ENCODE assay signal across 20 cellular contexts in the genomic region with DNA sequence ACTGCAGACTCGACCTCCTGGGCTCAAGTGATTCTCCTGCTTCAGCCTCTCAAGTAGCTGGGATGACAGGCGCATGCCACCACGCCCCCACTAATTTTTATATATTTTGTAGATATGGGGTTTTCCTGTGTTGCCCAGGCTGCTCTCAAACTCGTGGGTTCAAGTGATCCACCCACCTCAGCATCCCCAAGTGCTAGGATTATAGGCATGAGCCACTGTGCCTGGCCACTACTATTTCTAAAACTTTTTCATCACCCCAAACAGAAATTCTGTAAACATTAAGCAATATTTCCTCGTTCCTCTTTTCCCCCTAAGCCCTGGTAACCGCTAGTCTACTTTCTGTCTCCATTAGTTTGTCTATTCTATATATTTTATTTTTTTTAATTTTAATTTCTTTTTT. TPM values are rescaled to one million over a fixed set of nuclear protein-coding genes. Genes with fewer than 3 reads are reported as not detected.
A peak's percentile ranks its signal among the peaks of the same experiment; 100 is the strongest.
DNase-seq lines count a peak whose midpoint lies in the region; FAIRE-seq and TF ChIP-seq lines count a peak whose summit lies in the region.
"Had no signal": no experiment of that assay in that cellular context is flagged by ENCODE, and none has a peak within 500 bp of the region (broad histone marks: within the 10 kb centered on the region; RNA-seq: fewer than 3 reads in every experiment).

No MANE protein-coding gene starts in this region.

- peaks cover 11% of the 10 kb centered on the region for H3K4me1 Mint-ChIP-seq in activated CD4-positive, alpha-beta T cell treated with anti-CD3 and anti-CD28 coated beads, Interleukin-2, amount 10 ng/mL, durations not matched to agents 7 days and 5 days

- H3K27me3 ChIP-seq in Karpas-422 (ENCODE audit: low read length): no peaks in the 10 kb centered on the region
- H3K27me3 ChIP-seq: Peyer's patch had no signal

- H3K4me3 ChIP-seq in kidney (ENCODE audit: low read length in 2 of 2): no peak overlapping the region
- no peak overlapping the region for H3K4me3 ChIP-seq in Karpas-422 (ENCODE audit: low read length)
- no peak overlapping the region for H3K4me3 ChIP-seq in OCI-LY7 (ENCODE audit: low read depth, low read length, poor library complexity, severe bottlenecking)
- H3K4me3 ChIP-seq: Peyer's patch had no signal

- TF ChIP-seq CTCF in kidney (IDR thresholded peaks at IDR 0.05; ENCODE audit: borderline replicate concordance, extremely low read depth, insufficient read depth): no peak
- TF ChIP-seq CTCF in OCI-LY7 (conservative IDR thresholded peaks at IDR 0.05; ENCODE audit: low read length): no peak

- peak overlapping the region; percentile 5 for H3K27ac Mint-ChIP-seq in activated CD4-positive, alpha-beta T cell treated with anti-CD3 and anti-CD28 coated beads, Interleukin-2, amount 10 ng/mL, durations not matched to agents 7 days and 5 days

- H3K4me1 ChIP-seq in kidney (ENCODE audit: control insufficient read depth in 1 of 2, insufficient read depth in 1 of 2, low read depth in 1 of 2, low read length in 2 of 2) (no peaks in the 10 kb centered on the region), Karpas-422 (ENCODE audit: low read length) (no peaks in the 10 kb centered on the region), OCI-LY7 (ENCODE audit: insufficient read depth, low read length, poor library complexity, severe bottlenecking) (peaks cover 3% of the 10 kb centered on the region)
- H3K4me1 ChIP-seq: Peyer's patch had no signal

- no peak for DNase-seq in activated CD4-positive, alpha-beta T cell treated with anti-CD3 and anti-CD28 coated beads, Interleukin-2, amount 10 ng/mL, durations not matched to agents 7 days and 5 days
- DNase-seq in activated CD4-positive, alpha-beta T cell treated with anti-CD3 and anti-CD28 coated beads for 4 hours: no peak
- DNase-seq in NOMO-1 treated with dmso at 0.1 percent for 144 hours (lab: John Stamatoyannopoulos, UW; ENCODE audit: unreplicated experiment): peak; percentile 69
- peak; percentile 40 for DNase-seq in kidney
- DNase-seq in AG08396 (ENCODE audit: low spot score): no peak
- no peak for DNase-seq in Karpas-422
- DNase-seq in NCI-H2029 (lab: John Stamatoyannopoulos, UW): no peak
- DNase-seq in OCI-LY7 (ENCODE audit: low spot score): no peak
- DNase-seq: C1 segment of cervical spinal cord; COR-L47; HCEC 1CT; NCI-H1092; NCI-H2107; NCI-H345; NCI-H526 treated with DMSO at 0.1 percent for 48 hours; NK-92 treated with Interleukin-12 subunit alpha and Interleukin-12 subunit beta, amount 100 ng/mL, for 24 hours; Peyer's patch; SHP77 treated with DMSO at 0.1 percent for 48 hours had no signal

- H2AFZ ChIP-seq in Karpas-422 (ENCODE audit: low read length) (no peak overlapping the region), OCI-LY7 (ENCODE audit: low read length) (no peak overlapping the region)

- CTCF ChIA-PET in activated CD4-positive, alpha-beta T cell treated with anti-CD3 and anti-CD28 coated beads, Interleukin-2, amount 10 ng/mL, durations not matched to agents 7 days and 5 days (lab: Charles Lee): no interaction called here
- CTCF ChIA-PET in OCI-LY7 (lab: Charles Lee; ENCODE audit: unreplicated experiment): no interaction called here

- H3K36me3 ChIP-seq in kidney (ENCODE audit: control insufficient read depth in 1 of 2, insufficient read depth in 2 of 2, low read length in 2 of 2) (no peaks in the 10 kb centered on the region), Karpas-422 (ENCODE audit: insufficient read depth, low read length) (no peaks in the 10 kb centered on the region), OCI-LY7 (ENCODE audit: insufficient read depth, low read length) (peaks cover 23% of the 10 kb centered on the region)

- H3K9me2 ChIP-seq in Karpas-422 (replicated peaks; ENCODE audit: insufficient read depth, low read length) (no peaks in the 10 kb centered on the region), OCI-LY7 (ENCODE audit: insufficient read depth, low read length) (no peaks in the 10 kb centered on the region)

- POLR2A ChIA-PET in activated CD4-positive, alpha-beta T cell treated with anti-CD3 and anti-CD28 coated beads, Interleukin-2, amount 10 ng/mL, durations not matched to agents 7 days and 5 days (lab: Charles Lee): no interaction called here
- POLR2A ChIA-PET in OCI-LY7 (lab: Charles Lee): no interaction called here

- peaks cover 15% of the 10 kb centered on the region for H3K36me3 Mint-ChIP-seq in activated CD4-positive, alpha-beta T cell treated with anti-CD3 and anti-CD28 coated beads, Interleukin-2, amount 10 ng/mL, durations not matched to agents 7 days and 5 days (ENCODE audit: low read depth)

- H3K4me2 ChIP-seq in Karpas-422 (ENCODE audit: low read depth, low read length, poor library complexity, severe bottlenecking) (no peak overlapping the region), OCI-LY7 (ENCODE audit: low read length) (no peak overlapping the region)

- H3K9me3 ChIP-seq in kidney (ENCODE audit: control insufficient read depth in 1 of 2, low read length in 2 of 2) (no peaks in the 10 kb centered on the region), Karpas-422 (ENCODE audit: low read length) (no peaks in the 10 kb centered on the region), OCI-LY7 (ENCODE audit: low read length) (no peaks in the 10 kb centered on the region)
- H3K9me3 ChIP-seq: Peyer's patch had no signal

- H4K20me1 ChIP-seq in Karpas-422 (ENCODE audit: insufficient read depth, low read depth, low read length) (no peaks in the 10 kb centered on the region), OCI-LY7 (ENCODE audit: insufficient read depth, low read length) (no peaks in the 10 kb centered on the region)

- no peak for FAIRE-seq in kidney (lab: Jason Lieb, UNC)
- FAIRE-seq: GM12891 had no signal

- no peak overlapping the region for H3K27ac ChIP-seq in kidney (ENCODE audit: low read depth in 2 of 2, low read length in 2 of 2)
- H3K27ac ChIP-seq in Karpas-422 (ENCODE audit: low read length): no peak overlapping the region
- H3K27ac ChIP-seq in OCI-LY7 (ENCODE audit: low read depth, low read length, poor library complexity, severe bottlenecking): no peak overlapping the region
- H3K27ac ChIP-seq: 22Rv1, Peyer's patch had no signal

- H3K9me3 Mint-ChIP-seq in activated CD4-positive, alpha-beta T cell treated with anti-CD3 and anti-CD28 coated beads, Interleukin-2, amount 10 ng/mL, durations not matched to agents 7 days and 5 days: no peaks in the 10 kb centered on the region

- H3K9ac ChIP-seq in kidney (ENCODE audit: low read length in 2 of 2): no peak overlapping the region
- H3K9ac ChIP-seq in Karpas-422 (ENCODE audit: low read length): no peak overlapping the region

- BruUV-seq in OCI-LY7 (replicated peaks; lab: Mats Ljungman, UMichigan): no TSS peak

- intact Hi-C loops in kidney (cut with DNase I): no loop called here
- intact Hi-C loops in OCI-LY7 (cut with micrococcal nuclease; ENCODE audit: unreplicated experiment): no loop called here

- no peaks in the 10 kb centered on the region for H3K27me3 Mint-ChIP-seq in activated CD4-positive, alpha-beta T cell treated with anti-CD3 and anti-CD28 coated beads, Interleukin-2, amount 10 ng/mL, durations not matched to agents 7 days and 5 days

- H3K79me2 ChIP-seq in Karpas-422 (ENCODE audit: low read length) (no peaks in the 10 kb centered on the region), OCI-LY7 (ENCODE audit: insufficient read depth, low read depth, low read length) (no peaks in the 10 kb centered on the region)

- H3K4me3 Mint-ChIP-seq in activated CD4-positive, alpha-beta T cell treated with anti-CD3 and anti-CD28 coated beads, Interleukin-2, amount 10 ng/mL, durations not matched to agents 7 days and 5 days: no peak overlapping the region

RNA-seq across cellular contexts. Expression of gene ATG16L2, which starts 9.0 kb away (rescaled TPM):
- total RNA-seq in activated CD4-positive, alpha-beta T cell treated with anti-CD3 and anti-CD28 coated beads, Interleukin-2, amount 10 ng/mL, durations not matched to agents 7 days and 5 days: 100 to 1,000 TPM; 108 to 113 TPM
- 38.6 TPM for total RNA-seq in kidney
- polyA plus RNA-seq in kidney (ENCODE audit: insufficient read depth, low read depth, low replicate concordance): 16.1 TPM
- 14.8 and 20.2 TPM in 2 replicates for total RNA-seq in Karpas-422 (2014; rRNA removed; shearing (Covaris generic); ENCODE audit: low replicate concordance)
- 99.1 and 103 TPM in 2 replicates for total RNA-seq in OCI-LY7 (2014; rRNA removed; shearing (Covaris generic))
- 108 and 130 TPM in 2 replicates for total RNA-seq in OCI-LY7 (2022)

RNA-seq across cellular contexts. Expression of gene STARD10, which starts 11.4 kb away (rescaled TPM):
- total RNA-seq in activated CD4-positive, alpha-beta T cell treated with anti-CD3 and anti-CD28 coated beads, Interleukin-2, amount 10 ng/mL, durations not matched to agents 7 days and 5 days: 1 to 10 TPM; 4.5 to 6.4 TPM
- 40.7 TPM for total RNA-seq in kidney
- 127 TPM for polyA plus RNA-seq in kidney (ENCODE audit: insufficient read depth, low read depth, low replicate concordance)
- total RNA-seq in Karpas-422 (2014; rRNA removed; shearing (Covaris generic); ENCODE audit: low replicate concordance): 4.3 and 4.7 TPM in 2 replicates
- 8.1 and 12.9 TPM in 2 replicates for total RNA-seq in OCI-LY7 (2014; rRNA removed; shearing (Covaris generic))
- total RNA-seq in OCI-LY7 (2022): 10.4 and 12.1 TPM in 2 replicates

RNA-seq across cellular contexts. Expression of gene ARAP1, which starts 53.0 kb away (rescaled TPM):
- 100 to 1,000 TPM in 1 of 2 experiments, 10 to 100 TPM in 1; 83.6 to 101 TPM for total RNA-seq in activated CD4-positive, alpha-beta T cell treated with anti-CD3 and anti-CD28 coated beads, Interleukin-2, amount 10 ng/mL, durations not matched to agents 7 days and 5 days
- total RNA-seq in kidney (80.8 TPM), OCI-LY7 (2022) (96.9 and 106 TPM in 2 replicates)
- polyA plus RNA-seq in kidney (ENCODE audit: insufficient read depth, low read depth, low replicate concordance): 58.2 TPM
- 76.1 and 103 TPM in 2 replicates for total RNA-seq in Karpas-422 (2014; rRNA removed; shearing (Covaris generic); ENCODE audit: low replicate concordance)
- total RNA-seq in OCI-LY7 (2014; rRNA removed; shearing (Covaris generic)): 61.3 and 65.6 TPM in 2 replicates

Comparison
In these comparisons a context has a peak if more than half of its experiments do, and no peak if none do; other contexts are left out.
1. DNase-seq: peak in NOMO-1 treated with dmso at 0.1 percent for 144 hours (single experiment) and kidney (single experiment); none in activated CD4-positive, alpha-beta T cell treated with anti-CD3 and anti-CD28 coated beads, Interleukin-2, amount 10 ng/mL, durations not matched to agents 7 days and 5 days (single experiment), activated CD4-positive, alpha-beta T cell treated with anti-CD3 and anti-CD28 coated beads for 4 hours (0 of 2), AG08396 (single experiment), Karpas-422 (single experiment), NCI-H2029 (single experiment) and OCI-LY7 (single experiment).